23 cellular contexts compared by ENCODE assay signal in the genomic region with DNA sequence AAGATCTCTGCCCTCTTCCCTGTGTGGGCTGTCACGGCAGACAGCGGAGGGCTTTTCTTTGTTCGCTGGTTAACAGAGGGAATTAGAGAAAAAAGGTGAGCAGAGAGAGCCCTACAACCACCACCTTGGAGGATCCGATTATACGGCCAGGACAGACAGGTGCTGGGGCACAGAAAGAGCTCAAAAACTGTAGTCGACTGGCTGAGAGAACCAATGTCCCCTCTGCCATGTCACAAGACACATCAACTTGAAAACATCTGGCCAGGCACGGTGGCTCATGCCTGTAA.
"Had no signal": no experiment of that assay in that cellular context is flagged by ENCODE, and none has a peak within 500 bp of the region (broad histone marks: within the 10 kb centered on the region; RNA-seq: fewer than 3 reads in every experiment).

No MANE protein-coding gene starts in this region.

- H3K27me3 Mint-ChIP-seq: activated CD4-positive, alpha-beta memory T cell treated with anti-CD3 and anti-CD28 coated beads, Interleukin-2, amount 10 ng/mL, durations not matched to agents 7 days and 5 days; activated CD8-positive, alpha-beta memory T cell treated with anti-CD3 and anti-CD28 coated beads, Interleukin-2, amount 10 ng/mL, durations not matched to agents 7 days and 5 days; activated T-helper 17 cell treated with anti-CD3 and anti-CD28 coated beads, Interleukin-2, amount 50 U/mL, for 72 hours; stimulated activated memory B cell treated with anti-CD40 and anti-IgM and Interleukin-4, amounts not matched to agents 10 μg/mL and 1 μg/mL and 100 μg/mL, for 72 hours had no signal

- H3K4me1 Mint-ChIP-seq: activated CD4-positive, alpha-beta memory T cell treated with anti-CD3 and anti-CD28 coated beads, Interleukin-2, amount 10 ng/mL, durations not matched to agents 7 days and 5 days; activated CD8-positive, alpha-beta memory T cell treated with anti-CD3 and anti-CD28 coated beads, Interleukin-2, amount 10 ng/mL, durations not matched to agents 7 days and 5 days; activated T-helper 17 cell treated with anti-CD3 and anti-CD28 coated beads, Interleukin-2, amount 50 U/mL, for 72 hours; stimulated activated memory B cell treated with anti-CD40 and anti-IgM and Interleukin-4, amounts not matched to agents 10 μg/mL and 1 μg/mL and 100 μg/mL, for 72 hours had no signal

- ATAC-seq: activated CD8-positive, alpha-beta memory T cell treated with anti-CD3 and anti-CD28 coated beads, Interleukin-2, amount 10 ng/mL, durations not matched to agents 7 days and 5 days; activated T-helper 17 cell treated with anti-CD3 and anti-CD28 coated beads, Interleukin-2, amount 50 U/mL, for 72 hours; foreskin keratinocyte; naive thymus-derived CD4-positive, alpha-beta T cell; stimulated activated memory B cell treated with anti-CD40 and anti-IgM and Interleukin-4, amounts not matched to agents 10 μg/mL and 1 μg/mL and 100 μg/mL, for 72 hours had no signal

- H3K27me3 ChIP-seq: cardiac muscle cell, foreskin keratinocyte, right lobe of liver, testis, upper lobe of left lung had no signal

- H3K27ac Mint-ChIP-seq: activated CD4-positive, alpha-beta memory T cell treated with anti-CD3 and anti-CD28 coated beads, Interleukin-2, amount 10 ng/mL, durations not matched to agents 7 days and 5 days; activated CD8-positive, alpha-beta memory T cell treated with anti-CD3 and anti-CD28 coated beads, Interleukin-2, amount 10 ng/mL, durations not matched to agents 7 days and 5 days; activated naive CD8-positive, alpha-beta T cell treated with anti-CD3 and anti-CD28 coated beads for 36 hours; activated T-helper 17 cell treated with anti-CD3 and anti-CD28 coated beads, Interleukin-2, amount 50 U/mL, for 72 hours; naive thymus-derived CD4-positive, alpha-beta T cell; stimulated activated memory B cell treated with anti-CD40 and anti-IgM and Interleukin-4, amounts not matched to agents 10 μg/mL and 1 μg/mL and 100 μg/mL, for 72 hours had no signal

- H3K36me3 Mint-ChIP-seq: activated CD8-positive, alpha-beta memory T cell treated with anti-CD3 and anti-CD28 coated beads, Interleukin-2, amount 10 ng/mL, durations not matched to agents 7 days and 5 days; activated naive CD8-positive, alpha-beta T cell treated with anti-CD3 and anti-CD28 coated beads for 36 hours; naive thymus-derived CD4-positive, alpha-beta T cell; stimulated activated memory B cell treated with anti-CD40 and anti-IgM and Interleukin-4, amounts not matched to agents 10 μg/mL and 1 μg/mL and 100 μg/mL, for 72 hours had no signal

- H3K4me3 ChIP-seq: cardiac muscle cell, left lung, right lobe of liver, testis, upper lobe of left lung had no signal

- H3K9ac ChIP-seq: parathyroid adenoma had no signal

- H3K9me3 ChIP-seq: left lung, right lobe of liver, testis, upper lobe of left lung had no signal

- H3K36me3 ChIP-seq: cardiac muscle cell, left lung, right lobe of liver, upper lobe of left lung had no signal

- DNase-seq: activated CD4-positive, alpha-beta memory T cell treated with anti-CD3 and anti-CD28 coated beads, Interleukin-2, amount 10 ng/mL, durations not matched to agents 7 days and 5 days; activated CD4-positive, alpha-beta T cell treated with anti-CD3 and anti-CD28 coated beads for 48 hours; activated CD4-positive, CD25-positive, alpha-beta regulatory T cell; activated CD8-positive, alpha-beta memory T cell treated with anti-CD3 and anti-CD28 coated beads, Interleukin-2, amount 10 ng/mL, durations not matched to agents 7 days and 5 days; activated naive CD4-positive, alpha-beta T cell; activated naive CD8-positive, alpha-beta T cell treated with anti-CD3 and anti-CD28 coated beads for 36 hours; activated T-cell treated with anti-CD3 and anti-CD28 coated beads, Interleukin-2, amount 50 U/mL, for 1 hour; amniotic stem cell; foreskin keratinocyte; glutamatergic neuron; left lung; naive thymus-derived CD4-positive, alpha-beta T cell; right lobe of liver; small intestine; stimulated activated CD4-positive, alpha-beta T cell treated with anti-CD3 and anti-CD28 coated beads, Interleukin-4, amount 100 ng/mL, for 4 hours; T-helper 1 cell; T-helper 9 cell; testis; upper lobe of left lung had no signal

- H3K9me3 Mint-ChIP-seq: activated naive CD8-positive, alpha-beta T cell treated with anti-CD3 and anti-CD28 coated beads for 36 hours; activated T-helper 17 cell treated with anti-CD3 and anti-CD28 coated beads, Interleukin-2, amount 50 U/mL, for 72 hours; naive thymus-derived CD4-positive, alpha-beta T cell; stimulated activated memory B cell treated with anti-CD40 and anti-IgM and Interleukin-4, amounts not matched to agents 10 μg/mL and 1 μg/mL and 100 μg/mL, for 72 hours had no signal

- H3K4me1 ChIP-seq: foreskin keratinocyte, parathyroid adenoma, right lobe of liver, testis, upper lobe of left lung had no signal

- H3K27ac ChIP-seq: cardiac muscle cell, foreskin keratinocyte, left lung, parathyroid adenoma, right lobe of liver, testis, upper lobe of left lung had no signal

- H3K4me3 Mint-ChIP-seq: activated CD4-positive, alpha-beta memory T cell treated with anti-CD3 and anti-CD28 coated beads, Interleukin-2, amount 10 ng/mL, durations not matched to agents 7 days and 5 days; activated CD8-positive, alpha-beta memory T cell treated with anti-CD3 and anti-CD28 coated beads, Interleukin-2, amount 10 ng/mL, durations not matched to agents 7 days and 5 days; activated naive CD8-positive, alpha-beta T cell treated with anti-CD3 and anti-CD28 coated beads for 36 hours; activated T-helper 17 cell treated with anti-CD3 and anti-CD28 coated beads, Interleukin-2, amount 50 U/mL, for 72 hours; naive thymus-derived CD4-positive, alpha-beta T cell; stimulated activated memory B cell treated with anti-CD40 and anti-IgM and Interleukin-4, amounts not matched to agents 10 μg/mL and 1 μg/mL and 100 μg/mL, for 72 hours had no signal
